In genomic region chr1:35451125-35451528, GRCh38 we compare ENCODE assay signal across 8 cellular contexts.
DNase-seq lines count a peak whose midpoint lies in the region; ATAC-seq, FAIRE-seq and TF ChIP-seq lines count a peak whose summit lies in the region.

No MANE protein-coding gene starts in this region.

- no TSS peak for BruUV-seq in A673 (replicated peaks; lab: Mats Ljungman, UMichigan)

- peaks cover 34% of the 10 kb centered on the region for H3K36me3 ChIP-seq in A673 (ENCODE audit: insufficient read depth, low read length, poor library complexity, severe bottlenecking)

- H3K27ac ChIP-seq in A673 (ENCODE audit: low read depth, low read length, poor library complexity, severe bottlenecking) (no peak overlapping the region), VCaP (peak overlapping the region; percentile 81)

- no peak for ATAC-seq in GM18858 (IDR thresholded peaks at IDR 0.05; ENCODE audit: unreplicated experiment)

- FAIRE-seq in GM12892 (lab: Jason Lieb, UNC) = peak; percentile 87

- no peaks in the 10 kb centered on the region for H3K27me3 ChIP-seq in A673 (replicated peaks; ENCODE audit: insufficient read depth, low read depth, low read length, poor library complexity)

- DNase-seq in A673 (ENCODE audit: low spot score) = peak; percentile 76
- DNase-seq in GM12892 (ENCODE audit: insufficient read length) = no peak
- DNase-seq in NCI-H1930 (lab: John Stamatoyannopoulos, UW) = peak; percentile 18 to 38
- peak; percentile 25 for DNase-seq in brain pericyte (ENCODE audit: low read depth, low spot score)
- DNase-seq in islet precursor cell = peak; percentile 90
- peak; percentile 51 to 63 for DNase-seq in stimulated activated CD4-positive, alpha-beta T cell treated with anti-CD3 and anti-CD28 coated beads, Interleukin-1b, Interleukin-23, amount 100 ng/mL, for 1 hour (ENCODE audit: low read depth in 2 of 2)

- TF ChIP-seq CTCF in A673 (conservative IDR thresholded peaks at IDR 0.05; ENCODE audit: low read depth, low read length) (peak; percentile 91), VCaP (conservative IDR thresholded peaks at IDR 0.05) (peak; percentile 92)

- H3K4me3 ChIP-seq in A673 (ENCODE audit: low read depth, low read length, poor library complexity, severe bottlenecking) = no peak overlapping the region

- no peak for TF ChIP-seq POLR2A in GM12892 (IDR thresholded peaks at IDR 0.05; ENCODE audit: low read depth, low read length)

- no peaks in the 10 kb centered on the region for H3K9me3 ChIP-seq in A673 (ENCODE audit: low read depth, low read length, poor library complexity, severe bottlenecking)

- H3K4me1 ChIP-seq in A673 (ENCODE audit: insufficient read depth, low read length, poor library complexity, severe bottlenecking) = peaks cover 24% of the 10 kb centered on the region

- POLR2A ChIA-PET in A673 (lab: Charles Lee; ENCODE audit: low non-redundant PET) = interaction anchor here (1.0 kb wide), 1 partner anchor 107 kb away, joined by 3 read pairs; the partner anchor contains the start of gene NCDN

- CTCF ChIA-PET in A673 (lab: Charles Lee) = interaction anchor here (0.6 to 3.0 kb wide), 8 partner anchors 51 to 319 kb away, joined by 3 to 31 read pairs (median 4); partner anchors contain the start of genes CLSPN, KIAA0319L and NCDN

- intact Hi-C loops in A673 (cut with micrococcal nuclease; ENCODE audit: unreplicated experiment) = loop anchor here (1.0 to 5.0 kb wide), 3 partner anchors 113 to 321 kb away; partner anchors contain the start of gene C1orf216
